8 cellular contexts compared by ENCODE assay signal in the genomic region with DNA sequence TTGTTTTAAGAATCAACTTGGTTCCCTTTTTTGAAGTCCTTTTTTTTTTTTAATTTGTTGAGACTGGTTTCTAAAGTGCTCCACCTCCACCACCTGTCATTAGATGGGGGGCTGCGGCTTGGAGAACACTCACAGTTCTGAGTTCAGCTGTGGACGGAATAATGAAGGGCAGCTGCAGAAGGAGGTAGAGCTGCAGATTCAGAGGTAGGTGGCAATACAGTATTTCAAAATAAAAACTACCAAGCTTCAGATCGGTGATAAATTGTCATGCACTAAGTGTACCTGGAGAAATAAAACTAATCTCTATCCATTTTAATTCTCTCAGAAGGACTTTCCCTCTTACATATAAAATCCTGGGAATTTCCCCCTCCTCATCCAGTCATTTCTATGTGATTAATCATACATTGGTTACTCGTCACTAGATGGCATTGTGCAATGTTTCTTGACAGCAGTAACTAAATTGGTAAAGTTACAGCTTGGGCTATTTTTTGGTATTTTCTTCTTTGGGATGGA.
DNase-seq lines count a peak whose midpoint lies in the region; ATAC-seq lines count a peak whose summit lies in the region.

No MANE protein-coding gene starts in this region.

- H3K36me3 Mint-ChIP-seq in T-helper 2 cell treated with Interferon-gamma antibody and Interleukin-4, amounts not matched to agents 5 μg/mL and 100 μg/mL, for 36 hours (ENCODE audit: low read depth): peaks cover 7% of the 10 kb centered on the region
- peaks cover 12% of the 10 kb centered on the region for H3K36me3 Mint-ChIP-seq in activated T-helper 1 cell treated with anti-CD3 and anti-CD28 coated beads, Interleukin-12 subunit alpha, Interleukin-12 subunit beta, Interleukin-2, Interleukin-4 antibody, amounts not matched to agents 30 ng/mL and 10 ng/mL and 1 ng/mL, durations not matched to agents 14 hours and 24 hours and 36 hours (ENCODE audit: low read depth)

- DNase-seq in T-helper 2 cell treated with Interferon-gamma antibody and Interleukin-4, amounts not matched to agents 5 μg/mL and 100 μg/mL, for 36 hours (ENCODE audit: low spot score): no peak
- no peak for DNase-seq in T-helper 2 cell
- peak; percentile 26 for DNase-seq in HuH-7.5 (ENCODE audit: low spot score)
- no peak for DNase-seq in activated T-helper 1 cell treated with anti-CD3 and anti-CD28 coated beads, Interleukin-12 subunit alpha, Interleukin-12 subunit beta, Interleukin-2, Interleukin-4 antibody, amounts not matched to agents 30 ng/mL and 10 ng/mL and 1 ng/mL, durations not matched to agents 14 hours and 24 hours and 36 hours (ENCODE audit: low spot score)
- DNase-seq in hepatic stellate cell (ENCODE audit: low spot score): peak; percentile 75
- DNase-seq in 8988T: no peak

- no peaks in the 10 kb centered on the region for H3K27me3 Mint-ChIP-seq in T-helper 2 cell treated with Interferon-gamma antibody and Interleukin-4, amounts not matched to agents 5 μg/mL and 100 μg/mL, for 36 hours (ENCODE audit: low read depth)
- H3K27me3 Mint-ChIP-seq in activated T-helper 1 cell treated with anti-CD3 and anti-CD28 coated beads, Interleukin-12 subunit alpha, Interleukin-12 subunit beta, Interleukin-2, Interleukin-4 antibody, amounts not matched to agents 30 ng/mL and 10 ng/mL and 1 ng/mL, durations not matched to agents 14 hours and 24 hours and 36 hours (ENCODE audit: insufficient read depth): no peaks in the 10 kb centered on the region

- peak overlapping the region; percentile 52 for H3K4me3 Mint-ChIP-seq in T-helper 2 cell treated with Interferon-gamma antibody and Interleukin-4, amounts not matched to agents 5 μg/mL and 100 μg/mL, for 36 hours
- H3K4me3 Mint-ChIP-seq in activated T-helper 1 cell treated with anti-CD3 and anti-CD28 coated beads, Interleukin-12 subunit alpha, Interleukin-12 subunit beta, Interleukin-2, Interleukin-4 antibody, amounts not matched to agents 30 ng/mL and 10 ng/mL and 1 ng/mL, durations not matched to agents 14 hours and 24 hours and 36 hours: no peak overlapping the region

- peaks cover 43% of the 10 kb centered on the region for H3K4me1 Mint-ChIP-seq in T-helper 2 cell treated with Interferon-gamma antibody and Interleukin-4, amounts not matched to agents 5 μg/mL and 100 μg/mL, for 36 hours (ENCODE audit: low read depth)
- H3K4me1 Mint-ChIP-seq in activated T-helper 1 cell treated with anti-CD3 and anti-CD28 coated beads, Interleukin-12 subunit alpha, Interleukin-12 subunit beta, Interleukin-2, Interleukin-4 antibody, amounts not matched to agents 30 ng/mL and 10 ng/mL and 1 ng/mL, durations not matched to agents 14 hours and 24 hours and 36 hours (ENCODE audit: low read depth): peaks cover 58% of the 10 kb centered on the region

- peak; percentile 67 for ATAC-seq in GM21529 (IDR thresholded peaks at IDR 0.05; ENCODE audit: unreplicated experiment)
- ATAC-seq in HG03469 (IDR thresholded peaks at IDR 0.05; ENCODE audit: unreplicated experiment): no peak

- H3K9me3 Mint-ChIP-seq in T-helper 2 cell treated with Interferon-gamma antibody and Interleukin-4, amounts not matched to agents 5 μg/mL and 100 μg/mL, for 36 hours: peaks cover 6% of the 10 kb centered on the region
- peaks cover 13% of the 10 kb centered on the region for H3K9me3 Mint-ChIP-seq in activated T-helper 1 cell treated with anti-CD3 and anti-CD28 coated beads, Interleukin-12 subunit alpha, Interleukin-12 subunit beta, Interleukin-2, Interleukin-4 antibody, amounts not matched to agents 30 ng/mL and 10 ng/mL and 1 ng/mL, durations not matched to agents 14 hours and 24 hours and 36 hours

- intact Hi-C loops in activated T-helper 1 cell treated with anti-CD3 and anti-CD28 coated beads, Interleukin-12 subunit alpha, Interleukin-12 subunit beta, Interleukin-2, Interleukin-4 antibody, amounts not matched to agents 30 ng/mL and 10 ng/mL and 1 ng/mL, durations not matched to agents 14 hours and 24 hours and 36 hours (cut with micrococcal nuclease): loop anchor here (1.0 to 10.0 kb wide), 6 partner anchors 12 to 489 kb away; partner anchors contain the start of gene DNAH7

- no peak overlapping the region for H3K27ac Mint-ChIP-seq in T-helper 2 cell treated with Interferon-gamma antibody and Interleukin-4, amounts not matched to agents 5 μg/mL and 100 μg/mL, for 36 hours
- peak overlapping the region; percentile 13 for H3K27ac Mint-ChIP-seq in activated T-helper 1 cell treated with anti-CD3 and anti-CD28 coated beads, Interleukin-12 subunit alpha, Interleukin-12 subunit beta, Interleukin-2, Interleukin-4 antibody, amounts not matched to agents 30 ng/mL and 10 ng/mL and 1 ng/mL, durations not matched to agents 14 hours and 24 hours and 36 hours

Comparison
In these comparisons a context has a peak if more than half of its experiments do, and no peak if none do; other contexts are left out.
1. DNase-seq: peak in HuH-7.5 (single experiment) and hepatic stellate cell (single experiment); none in T-helper 2 cell treated with Interferon-gamma antibody and Interleukin-4, amounts not matched to agents 5 μg/mL and 100 μg/mL, for 36 hours (single experiment), T-helper 2 cell (0 of 5), activated T-helper 1 cell treated with anti-CD3 and anti-CD28 coated beads, Interleukin-12 subunit alpha, Interleukin-12 subunit beta, Interleukin-2, Interleukin-4 antibody, amounts not matched to agents 30 ng/mL and 10 ng/mL and 1 ng/mL, durations not matched to agents 14 hours and 24 hours and 36 hours (single experiment) and 8988T (single experiment).